Comparison of ENCODE assay signal across 8 cellular contexts in the genomic region with DNA sequence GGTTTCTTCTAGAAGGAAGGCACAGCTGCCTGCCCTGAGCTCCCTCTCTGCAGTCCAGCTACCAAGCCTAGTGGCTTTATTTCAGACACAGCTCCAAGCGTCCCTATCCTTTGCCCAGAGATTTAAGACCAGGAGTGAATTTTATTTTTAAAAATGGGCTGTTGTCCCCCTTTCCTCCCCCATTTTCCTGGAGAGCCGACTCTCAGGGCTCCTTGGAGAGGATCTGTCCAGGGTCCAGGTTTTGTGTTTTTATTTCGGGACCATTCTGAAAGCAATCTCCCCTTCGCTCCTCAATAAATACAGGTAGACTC. TPM values are rescaled to one million over a fixed set of nuclear protein-coding genes. Genes with fewer than 3 reads are reported as not detected.
A peak's percentile ranks its signal among the peaks of the same experiment; 100 is the strongest.
DNase-seq lines count a peak whose midpoint lies in the region; ATAC-seq and TF ChIP-seq lines count a peak whose summit lies in the region.

No MANE protein-coding gene starts in this region.

- H3K9me3 ChIP-seq in DND-41 (ENCODE audit: insufficient read depth, low read length, severe bottlenecking) (no peaks in the 10 kb centered on the region), Peyer's patch (no peaks in the 10 kb centered on the region), trophoblast cell (ENCODE audit: insufficient read depth, low read depth, low read length) (no peaks in the 10 kb centered on the region)

- peak overlapping the region; percentile 91 for H3K4me2 ChIP-seq in DND-41 (ENCODE audit: insufficient read depth, low read length)
- peak overlapping the region; percentile 67 for H3K4me2 ChIP-seq in trophoblast cell (ENCODE audit: low read length)

- H3K27ac ChIP-seq in DND-41 (ENCODE audit: low read length), result peak overlapping the region; percentile 78
- peak overlapping the region; percentile 95 to 99 (median 96) for H3K27ac ChIP-seq in Peyer's patch
- peak overlapping the region; percentile 97 for H3K27ac ChIP-seq in trophoblast cell (ENCODE audit: low read depth, low read length)

- H2BK12ac ChIP-seq in trophoblast cell (ENCODE audit: low read length), result no peak overlapping the region

- H4K12ac ChIP-seq in trophoblast cell (ENCODE audit: low read depth, low read length), result no peak overlapping the region

- H3K79me2 ChIP-seq in DND-41 (ENCODE audit: insufficient read depth, low read length) (peaks cover 19% of the 10 kb centered on the region), trophoblast cell (ENCODE audit: control insufficient read depth, insufficient read depth, low read length, poor library complexity) (peaks cover 15% of the 10 kb centered on the region)

- H3K9ac ChIP-seq in DND-41 (ENCODE audit: low read depth, low read length) (peak overlapping the region; percentile 78), trophoblast cell (ENCODE audit: low read length) (no peak overlapping the region)

- intact Hi-C loops in head of caudate nucleus (cut with DNase I), result no loop called here

- no peak for ATAC-seq in DND-41 (ENCODE audit: insufficient read depth, low read depth)

- no peak overlapping the region for H3K14ac ChIP-seq in trophoblast cell (ENCODE audit: low read length)

- H4K91ac ChIP-seq in trophoblast cell (ENCODE audit: low read depth, low read length), result no peak overlapping the region

- WGBS in trophoblast cell (ENCODE audit: extremely low coverage, insufficient coverage, insufficient read length), result no CpG with 5 or more reads among the region's 4 CpGs

- no peak overlapping the region for H3K23ac ChIP-seq in trophoblast cell (ENCODE audit: low read length)

- peak overlapping the region; percentile 37 for H2BK120ac ChIP-seq in trophoblast cell (ENCODE audit: insufficient read depth, low read length, poor library complexity)

- no peak for TF ChIP-seq CTCF in DND-41 (IDR thresholded peaks at IDR 0.05; ENCODE audit: borderline replicate concordance, extremely low read depth, low read length, poor library complexity, severe bottlenecking)
- TF ChIP-seq CTCF in Peyer's patch (IDR thresholded peaks at IDR 0.05), result no peak
- TF ChIP-seq CTCF in epithelial cell of esophagus (IDR thresholded peaks at IDR 0.05; ENCODE audit: insufficient read depth, low read depth, low read length, missing control alignments), result no peak

- H3K27me3 ChIP-seq in DND-41 (ENCODE audit: insufficient read depth, low read length, poor library complexity), result no peaks in the 10 kb centered on the region
- H3K27me3 ChIP-seq in Peyer's patch, result no peaks in the 10 kb centered on the region
- no peaks in the 10 kb centered on the region for H3K27me3 ChIP-seq in trophoblast cell (ENCODE audit: insufficient read depth, low read length)

- H3K4me1 ChIP-seq in DND-41 (ENCODE audit: insufficient read depth, low read length) (peaks cover 28% of the 10 kb centered on the region), Peyer's patch (peaks cover 3 to 45% (median 11%) of the 10 kb centered on the region in 4 donors), trophoblast cell (ENCODE audit: control insufficient read depth in 1 of 2, insufficient read depth in 2 of 2, low read length in 2 of 2) (peaks cover 10 to 13% of the 10 kb centered on the region in 2 experiments)

- no peaks in the 10 kb centered on the region for H4K20me1 ChIP-seq in DND-41 (ENCODE audit: insufficient read depth, low read length)

- H3K36me3 ChIP-seq in DND-41 (ENCODE audit: insufficient read depth, low read length) (peaks cover 13% of the 10 kb centered on the region; the same call in 1 of the 2 replicates), Peyer's patch (peaks cover 0 to 13% (median 0%) of the 10 kb centered on the region in 3 donors), trophoblast cell (ENCODE audit: control insufficient read depth in 1 of 2, insufficient read depth in 2 of 2, low read length in 2 of 2) (peaks cover 10% of the 10 kb centered on the region in 2 experiments)

- no peak overlapping the region for H2AK5ac ChIP-seq in trophoblast cell (ENCODE audit: low read length)

- H3K79me1 ChIP-seq in trophoblast cell (ENCODE audit: low read length), result peaks cover 25% of the 10 kb centered on the region

- peak overlapping the region; percentile 36 for H2BK5ac ChIP-seq in trophoblast cell (ENCODE audit: low read depth, low read length, poor library complexity)

- H3K18ac ChIP-seq in trophoblast cell (ENCODE audit: low read length), result no peak overlapping the region

- H2AFZ ChIP-seq in DND-41 (ENCODE audit: low read depth, low read length) (peak overlapping the region; percentile 83), trophoblast cell (ENCODE audit: insufficient read depth, low read length, poor library complexity) (no peak overlapping the region)

- DNase-seq in DND-41 (no peak), Peyer's patch (no peak), epithelial cell of esophagus (ENCODE audit: low read depth) (no peak), trophoblast cell (no peak), head of caudate nucleus (no peak), NCI-H1105 treated with DMSO at 0.1 percent for 48 hours (lab: John Stamatoyannopoulos, UW) (no peak), kidney tubule cell (ENCODE audit: low spot score) (no peak), DMS79 treated with DMSO at 0.1 percent for 48 hours (lab: John Stamatoyannopoulos, UW) (no peak)

- H3K4me3 ChIP-seq in DND-41 (ENCODE audit: low read depth in 1 of 2, low read length in 2 of 2) (peak overlapping the region; percentile 27 to 61; a peak in 3 of 4 replicates), Peyer's patch (peak overlapping the region; percentile 52 to 71 (median 60)), epithelial cell of esophagus (ENCODE audit: low read length) (peak overlapping the region; percentile 70), trophoblast cell (ENCODE audit: low read depth, low read length) (no peak overlapping the region)

- H3K4ac ChIP-seq in trophoblast cell (ENCODE audit: low read depth, low read length), result no peak overlapping the region

- no peak overlapping the region for H4K8ac ChIP-seq in trophoblast cell (ENCODE audit: low read depth, low read length)

- TF ChIP-seq POLR2A in Peyer's patch (IDR thresholded peaks at IDR 0.05), result no peak

RNA-seq across cellular contexts. Expression of gene SERTAD1, which starts 4.4 kb away (rescaled TPM):
- 10 to 100 TPM in 2 of 4 donors, 1 to 10 TPM in 2; 4.1 to 18.2 (median 11.6) TPM for total RNA-seq in Peyer's patch
- polyA plus RNA-seq in trophoblast cell (2013), result 9.6 and 10.1 TPM in 2 replicates

RNA-seq across cellular contexts. Expression of gene PRX, which starts 8.2 kb away (rescaled TPM):
- total RNA-seq in Peyer's patch, result 1 to 10 TPM; 1.4 to 7.4 (median 3.0) TPM
- polyA plus RNA-seq in trophoblast cell (2013), result 1.9 and 2.0 TPM in 2 replicates

RNA-seq across cellular contexts. Expression of gene SERTAD3, which starts 22.7 kb away (rescaled TPM):
- 10 to 100 TPM in 3 of 4 donors, 1 to 10 TPM in 1; 9.1 to 22.4 (median 15.2) TPM for total RNA-seq in Peyer's patch
- 30.6 and 31.9 TPM in 2 replicates for polyA plus RNA-seq in trophoblast cell (2013)

RNA-seq across cellular contexts. Expression of gene HIPK4, which starts 31.4 kb away (rescaled TPM):
- not detected for total RNA-seq in Peyer's patch
- 0.08 and 0.12 TPM in 2 replicates for polyA plus RNA-seq in trophoblast cell (2013)

RNA-seq across cellular contexts. Expression of gene BLVRB, which starts 44.1 kb away (rescaled TPM):
- 100 to 1,000 TPM; 148 to 277 (median 218) TPM for total RNA-seq in Peyer's patch
- 69.2 and 70.1 TPM in 2 replicates for polyA plus RNA-seq in trophoblast cell (2013)
